ENCODE assay signal across 9 cellular contexts in genomic region chr17:66469088-66469442, GRCh38.
DNase-seq lines count a peak whose midpoint lies in the region; TF ChIP-seq lines count a peak whose summit lies in the region.
"Had no signal": no experiment of that assay in that cellular context is flagged by ENCODE, and none has a peak within 500 bp of the region (broad histone marks: within the 10 kb centered on the region; RNA-seq: fewer than 3 reads in every experiment).

No MANE protein-coding gene starts in this region.

- H3K27ac Mint-ChIP-seq in progenitor cell of endocrine pancreas = peak overlapping the region; percentile 26

- H3K27me3 ChIP-seq in SJCRH30 = no peaks in the 10 kb centered on the region
- no peaks in the 10 kb centered on the region for H3K27me3 ChIP-seq in esophagus squamous epithelium
- H3K27me3 ChIP-seq in colonic mucosa = no peaks in the 10 kb centered on the region

- no peak for TF ChIP-seq CTCF in esophagus squamous epithelium (IDR thresholded peaks at IDR 0.05)
- no peak for TF ChIP-seq CTCF in progenitor cell of endocrine pancreas (IDR thresholded peaks at IDR 0.05; ENCODE audit: unreplicated experiment)
- TF ChIP-seq CTCF in colonic mucosa (IDR thresholded peaks at IDR 0.05) = no peak

- no peak overlapping the region for H3K9ac ChIP-seq in colonic mucosa (ENCODE audit: low read depth in 2 of 2, low read length in 2 of 2)

- no peak overlapping the region for H3K4me3 Mint-ChIP-seq in progenitor cell of endocrine pancreas (ENCODE audit: low read depth)

- no peaks in the 10 kb centered on the region for H3K27me3 Mint-ChIP-seq in progenitor cell of endocrine pancreas

- H3K9me3 ChIP-seq in SJCRH30 (replicated peaks) (no peaks in the 10 kb centered on the region), esophagus squamous epithelium (no peaks in the 10 kb centered on the region), colonic mucosa (no peaks in the 10 kb centered on the region)

- TF ChIP-seq POLR2A in esophagus squamous epithelium (IDR thresholded peaks at IDR 0.05) = no peak

- H3K9me3 Mint-ChIP-seq in progenitor cell of endocrine pancreas (ENCODE audit: low read depth) = no peaks in the 10 kb centered on the region

- H3K4me1 ChIP-seq in SJCRH30 (peaks cover 49% of the 10 kb centered on the region), esophagus squamous epithelium (peaks cover 11 to 55% (median 27%) of the 10 kb centered on the region in 3 donors), colonic mucosa (peaks cover 4% of the 10 kb centered on the region)

- 43 to 56% methylated on average over 3 of the region's 3 CpGs for WGBS in esophagus squamous epithelium, 2 donors

- H3K27ac ChIP-seq in SJCRH30 = peak overlapping the region; percentile 82
- peak overlapping the region in 3 of 4 donors; percentile 42 to 45 (median 45) for H3K27ac ChIP-seq in esophagus squamous epithelium
- no peak overlapping the region for H3K27ac ChIP-seq in colonic mucosa

- H3K36me3 ChIP-seq in SJCRH30 = no peaks in the 10 kb centered on the region
- H3K36me3 ChIP-seq in esophagus squamous epithelium = no peaks in the 10 kb centered on the region
- H3K36me3 ChIP-seq in colonic mucosa = no peaks in the 10 kb centered on the region

- DNase-seq in EL (peak; percentile 40), SJCRH30 (no peak), esophagus squamous epithelium (lab: John Stamatoyannopoulos, UW) (no peak), progenitor cell of endocrine pancreas (ENCODE audit: low spot score, unreplicated experiment) (no peak), colonic mucosa (no peak), NCI-H1105 (lab: John Stamatoyannopoulos, UW) (no peak), NCI-H1048 (lab: John Stamatoyannopoulos, UW) (no peak)
- DNase-seq in NK-92 treated with Interleukin-12 subunit alpha and Interleukin-12 subunit beta, amount 100 ng/mL, for 24 hours (lab: John Stamatoyannopoulos, UW) = no peak
- DNase-seq: NCI-H1694 treated with DMSO at 0.1 percent for 48 hours had no signal

- peaks cover 13% of the 10 kb centered on the region for H3K4me1 Mint-ChIP-seq in progenitor cell of endocrine pancreas (ENCODE audit: low read depth)

- no peaks in the 10 kb centered on the region for H3K36me3 Mint-ChIP-seq in progenitor cell of endocrine pancreas (ENCODE audit: insufficient read depth)

- intact Hi-C loops in esophagus squamous epithelium (cut with DNase I) (no loop called here), colonic mucosa (cut with DNase I) (no loop called here)

- no peak overlapping the region for H3K4me3 ChIP-seq in SJCRH30
- no peak overlapping the region for H3K4me3 ChIP-seq in esophagus squamous epithelium
- H3K4me3 ChIP-seq in colonic mucosa = no peak overlapping the region
